In the genomic region with DNA sequence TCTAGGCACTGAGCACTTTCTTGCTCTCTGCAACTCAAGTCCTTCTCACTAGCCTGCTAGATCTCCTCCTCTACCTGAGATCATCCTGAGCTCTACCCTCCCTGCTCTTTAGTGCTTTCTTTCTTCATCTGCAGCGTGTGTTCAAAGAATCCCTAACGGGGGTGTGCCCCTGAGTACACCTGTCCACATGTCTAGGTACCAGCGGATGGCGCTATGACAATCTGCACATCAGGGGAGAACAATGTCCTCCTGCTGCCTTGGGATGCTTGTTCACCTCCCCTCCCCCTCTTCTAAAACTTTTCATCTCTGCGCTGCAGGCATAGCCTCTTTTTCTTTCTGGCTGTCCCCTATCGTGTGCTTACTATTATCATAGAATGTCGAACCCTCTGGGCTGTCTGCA, we compare ENCODE assay signal across 3 cellular contexts.
TF ChIP-seq lines count a peak whose summit lies in the region.

No MANE protein-coding gene starts in this region.

TF ChIP-seq in SK-N-SH, 30 proteins besides CTCF, POLR2A, EP300 and RAD21 (continues in another document):
- TF ChIP-seq JUND (IDR thresholded peaks at IDR 0.05): no peak
- TF ChIP-seq POLR2AphosphoS5 (IDR thresholded peaks at IDR 0.05; ENCODE audit: low read depth, low read length): no peak
- TF ChIP-seq RXRA (IDR thresholded peaks at IDR 0.05; ENCODE audit: borderline replicate concordance, low read depth): no peak
- TF ChIP-seq RCOR1 (IDR thresholded peaks at IDR 0.05; ENCODE audit: low read length): no peak
- TF ChIP-seq SMC3 (IDR thresholded peaks at IDR 0.05; ENCODE audit: low read depth, low read length): no peak
- TF ChIP-seq, protein P1, sequence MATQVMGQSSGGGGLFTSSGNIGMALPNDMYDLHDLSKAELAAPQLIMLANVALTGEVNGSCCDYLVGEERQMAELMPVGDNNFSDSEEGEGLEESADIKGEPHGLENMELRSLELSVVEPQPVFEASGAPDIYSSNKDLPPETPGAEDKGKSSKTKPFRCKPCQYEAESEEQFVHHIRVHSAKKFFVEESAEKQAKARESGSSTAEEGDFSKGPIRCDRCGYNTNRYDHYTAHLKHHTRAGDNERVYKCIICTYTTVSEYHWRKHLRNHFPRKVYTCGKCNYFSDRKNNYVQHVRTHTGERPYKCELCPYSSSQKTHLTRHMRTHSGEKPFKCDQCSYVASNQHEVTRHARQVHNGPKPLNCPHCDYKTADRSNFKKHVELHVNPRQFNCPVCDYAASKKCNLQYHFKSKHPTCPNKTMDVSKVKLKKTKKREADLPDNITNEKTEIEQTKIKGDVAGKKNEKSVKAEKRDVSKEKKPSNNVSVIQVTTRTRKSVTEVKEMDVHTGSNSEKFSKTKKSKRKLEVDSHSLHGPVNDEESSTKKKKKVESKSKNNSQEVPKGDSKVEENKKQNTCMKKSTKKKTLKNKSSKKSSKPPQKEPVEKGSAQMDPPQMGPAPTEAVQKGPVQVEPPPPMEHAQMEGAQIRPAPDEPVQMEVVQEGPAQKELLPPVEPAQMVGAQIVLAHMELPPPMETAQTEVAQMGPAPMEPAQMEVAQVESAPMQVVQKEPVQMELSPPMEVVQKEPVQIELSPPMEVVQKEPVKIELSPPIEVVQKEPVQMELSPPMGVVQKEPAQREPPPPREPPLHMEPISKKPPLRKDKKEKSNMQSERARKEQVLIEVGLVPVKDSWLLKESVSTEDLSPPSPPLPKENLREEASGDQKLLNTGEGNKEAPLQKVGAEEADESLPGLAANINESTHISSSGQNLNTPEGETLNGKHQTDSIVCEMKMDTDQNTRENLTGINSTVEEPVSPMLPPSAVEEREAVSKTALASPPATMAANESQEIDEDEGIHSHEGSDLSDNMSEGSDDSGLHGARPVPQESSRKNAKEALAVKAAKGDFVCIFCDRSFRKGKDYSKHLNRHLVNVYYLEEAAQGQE (IDR thresholded peaks at IDR 0.05; ENCODE audit: low read depth, low read length): no peak
- TF ChIP-seq, protein P2, sequence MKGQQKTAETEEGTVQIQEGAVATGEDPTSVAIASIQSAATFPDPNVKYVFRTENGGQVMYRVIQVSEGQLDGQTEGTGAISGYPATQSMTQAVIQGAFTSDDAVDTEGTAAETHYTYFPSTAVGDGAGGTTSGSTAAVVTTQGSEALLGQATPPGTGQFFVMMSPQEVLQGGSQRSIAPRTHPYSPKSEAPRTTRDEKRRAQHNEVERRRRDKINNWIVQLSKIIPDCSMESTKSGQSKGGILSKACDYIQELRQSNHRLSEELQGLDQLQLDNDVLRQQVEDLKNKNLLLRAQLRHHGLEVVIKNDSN (IDR thresholded peaks at IDR 0.05; ENCODE audit: borderline replicate concordance, low read depth): no peak
- no peak for TF ChIP-seq ELF1 (IDR thresholded peaks at IDR 0.05)
- no peak for TF ChIP-seq FOXM1 (IDR thresholded peaks at IDR 0.05; ENCODE audit: low read depth)
- TF ChIP-seq CHD2 (IDR thresholded peaks at IDR 0.05; ENCODE audit: low read length, partially characterized antibody): no peak
- no peak for TF ChIP-seq NFIC (IDR thresholded peaks at IDR 0.05; ENCODE audit: borderline replicate concordance)
- TF ChIP-seq MXI1 (IDR thresholded peaks at IDR 0.05; ENCODE audit: low read depth, low read length): no peak
- TF ChIP-seq, protein P3, sequence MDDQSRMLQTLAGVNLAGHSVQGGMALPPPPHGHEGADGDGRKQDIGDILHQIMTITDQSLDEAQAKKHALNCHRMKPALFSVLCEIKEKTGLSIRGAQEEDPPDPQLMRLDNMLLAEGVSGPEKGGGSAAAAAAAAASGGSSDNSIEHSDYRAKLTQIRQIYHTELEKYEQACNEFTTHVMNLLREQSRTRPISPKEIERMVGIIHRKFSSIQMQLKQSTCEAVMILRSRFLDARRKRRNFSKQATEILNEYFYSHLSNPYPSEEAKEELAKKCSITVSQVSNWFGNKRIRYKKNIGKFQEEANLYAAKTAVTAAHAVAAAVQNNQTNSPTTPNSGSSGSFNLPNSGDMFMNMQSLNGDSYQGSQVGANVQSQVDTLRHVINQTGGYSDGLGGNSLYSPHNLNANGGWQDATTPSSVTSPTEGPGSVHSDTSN (IDR thresholded peaks at IDR 0.05): no peak
- TF ChIP-seq TEAD4 (IDR thresholded peaks at IDR 0.05; ENCODE audit: borderline replicate concordance, insufficient read depth): no peak
- no peak for TF ChIP-seq YY1 (IDR thresholded peaks at IDR 0.05; ENCODE audit: low read depth)
- TF ChIP-seq, protein P4, sequence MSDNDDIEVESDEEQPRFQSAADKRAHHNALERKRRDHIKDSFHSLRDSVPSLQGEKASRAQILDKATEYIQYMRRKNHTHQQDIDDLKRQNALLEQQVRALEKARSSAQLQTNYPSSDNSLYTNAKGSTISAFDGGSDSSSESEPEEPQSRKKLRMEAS (IDR thresholded peaks at IDR 0.05; ENCODE audit: low read depth): no peak

TF ChIP-seq in SK-N-SH treated with all-trans-retinoic acid at 6 μM for 48 hours, 23 proteins besides CTCF, POLR2A, EP300 and RAD21:
- TF ChIP-seq ZNF8 (CRISPR knock-in tag; IDR thresholded peaks at IDR 0.05): no peak
- TF ChIP-seq ARNTL (CRISPR knock-in tag; IDR thresholded peaks at IDR 0.05; ENCODE audit: borderline replicate concordance, low read depth): no peak
- TF ChIP-seq BACH2 (CRISPR knock-in tag; IDR thresholded peaks at IDR 0.05; ENCODE audit: borderline replicate concordance): no peak
- TF ChIP-seq OSR1 (CRISPR knock-in tag; IDR thresholded peaks at IDR 0.05): no peak
- no peak for TF ChIP-seq SNAI2 (CRISPR knock-in tag; IDR thresholded peaks at IDR 0.05)
- no peak for TF ChIP-seq ZNF70 (CRISPR knock-in tag; IDR thresholded peaks at IDR 0.05)
- no peak for TF ChIP-seq CSDC2 (CRISPR knock-in tag; IDR thresholded peaks at IDR 0.05)
- TF ChIP-seq ZFP30 (CRISPR knock-in tag; IDR thresholded peaks at IDR 0.05): no peak
- TF ChIP-seq TCF4 (CRISPR knock-in tag; IDR thresholded peaks at IDR 0.05; ENCODE audit: borderline replicate concordance): no peak

TF ChIP-seq in H1, 55 proteins besides CTCF, POLR2A, EP300 and RAD21:
- TF ChIP-seq MAFK (IDR thresholded peaks at IDR 0.05; ENCODE audit: low read depth, low read length) (no peak), SAP30 (IDR thresholded peaks at IDR 0.05; ENCODE audit: insufficient read depth, insufficient replicate concordance, low read length) (no peak), CREB1 (IDR thresholded peaks at IDR 0.05) (0 out of 2 replicates have a peak, but pooled peaks have one; percentile 19)
